9 cellular contexts compared by ENCODE assay signal in genomic region chr17:27384261-27384701, GRCh38.
DNase-seq lines count a peak whose midpoint lies in the region; ATAC-seq and TF ChIP-seq lines count a peak whose summit lies in the region.
"Had no signal": no experiment of that assay in that cellular context is flagged by ENCODE, and none has a peak within 500 bp of the region (broad histone marks: within the 10 kb centered on the region; RNA-seq: fewer than 3 reads in every experiment).

No MANE protein-coding gene starts in this region.

- no peak for TF ChIP-seq POLR2A in sigmoid colon (IDR thresholded peaks at IDR 0.05)

- peak; percentile 63 for DNase-seq in GOT3 (lab: John Stamatoyannopoulos, UW)
- DNase-seq in adipocyte (ENCODE audit: low read depth): peak; percentile 86
- no peak for DNase-seq in Right ventricle myocardium inferior (ENCODE audit: missing footprints)
- peak; percentile 89 for DNase-seq in sigmoid colon
- no peak for DNase-seq in activated T-cell treated with anti-CD3 and anti-CD28 coated beads, Interleukin-2, amount 50 U/mL, for 72 hours
- no peak for DNase-seq in NCI-H2107 treated with DMSO at 0.1 percent for 48 hours (lab: John Stamatoyannopoulos, UW; ENCODE audit: unreplicated experiment)
- no peak for DNase-seq in effector CD8-positive, alpha-beta T cell (lab: John Stamatoyannopoulos, UW)
- DNase-seq: activated naive CD4-positive, alpha-beta T cell treated with anti-CD3 and anti-CD28 coated beads, Interleukin-2, amount 50 U/mL, for 16 hours had no signal

- TF ChIP-seq EP300 in sigmoid colon (IDR thresholded peaks at IDR 0.05): peak in 1 of 4 donors; percentile 37

- no peak overlapping the region for H3K4me3 Mint-ChIP-seq in activated T-cell treated with anti-CD3 and anti-CD28 coated beads, Interleukin-2, amount 50 U/mL, for 72 hours

- no peaks in the 10 kb centered on the region for H3K9me3 ChIP-seq in adipocyte (ENCODE audit: control insufficient read depth, low read length)
- no peaks in the 10 kb centered on the region for H3K9me3 ChIP-seq in sigmoid colon

- H3K36me3 ChIP-seq in adipocyte (ENCODE audit: control insufficient read depth, insufficient read depth, low read length, severe bottlenecking): no peaks in the 10 kb centered on the region
- no peaks in the 10 kb centered on the region for H3K36me3 ChIP-seq in sigmoid colon

- H3K4me3 ChIP-seq in adipocyte (ENCODE audit: low read length) (no peak overlapping the region), sigmoid colon (no peak overlapping the region)

- TF ChIP-seq CTCF in sigmoid colon (IDR thresholded peaks at IDR 0.05): no peak

- H3K4me1 ChIP-seq in adipocyte (ENCODE audit: control insufficient read depth, insufficient read depth, low read length) (peaks cover 24% of the 10 kb centered on the region), sigmoid colon (peaks cover 0 to 47% (median 36%) of the 10 kb centered on the region in 4 donors)

- ATAC-seq in Right ventricle myocardium inferior (peak; percentile 81), GM21619 (IDR thresholded peaks at IDR 0.05; ENCODE audit: unreplicated experiment) (no peak)
- ATAC-seq in activated T-cell treated with anti-CD3 and anti-CD28 coated beads, Interleukin-2, amount 50 U/mL, for 72 hours (replicated peaks in 1 of 2): no peak

- no peak overlapping the region for H3K27ac Mint-ChIP-seq in activated T-cell treated with anti-CD3 and anti-CD28 coated beads, Interleukin-2, amount 50 U/mL, for 72 hours

- H3K27ac ChIP-seq in sigmoid colon: peak overlapping the region in 3 of 4 donors; percentile 50 to 68 (median 63)

- no peaks in the 10 kb centered on the region for H3K36me3 Mint-ChIP-seq in activated T-cell treated with anti-CD3 and anti-CD28 coated beads, Interleukin-2, amount 50 U/mL, for 72 hours (ENCODE audit: insufficient read depth in 2 of 2)

- no peaks in the 10 kb centered on the region for H3K9me3 Mint-ChIP-seq in activated T-cell treated with anti-CD3 and anti-CD28 coated beads, Interleukin-2, amount 50 U/mL, for 72 hours

- peaks cover 30% of the 10 kb centered on the region for H3K27me3 Mint-ChIP-seq in activated T-cell treated with anti-CD3 and anti-CD28 coated beads, Interleukin-2, amount 50 U/mL, for 72 hours (ENCODE audit: low read depth)

- H3K9ac ChIP-seq in adipocyte (ENCODE audit: low read length): no peak overlapping the region

- peaks cover 7% of the 10 kb centered on the region for H3K27me3 ChIP-seq in adipocyte (replicated peaks; ENCODE audit: control insufficient read depth, insufficient read depth, low read length)
- H3K27me3 ChIP-seq in sigmoid colon: no peaks in the 10 kb centered on the region

- WGBS in sigmoid colon, 2 donors: 57 to 65% methylated on average over 7 of the region's 7 CpGs

- intact Hi-C loops in Right ventricle myocardium inferior (cut with DNase I) (no loop called here), sigmoid colon (cut with DNase I) (loop anchor here (2.0 to 10.0 kb wide), 2 partner anchors 29 to 71 kb away; partner anchors contain the start of gene KSR1)

- H3K4me1 Mint-ChIP-seq in activated T-cell treated with anti-CD3 and anti-CD28 coated beads, Interleukin-2, amount 50 U/mL, for 72 hours (ENCODE audit: low read depth): peaks cover 32% of the 10 kb centered on the region

Comparison
In these comparisons a context has a peak if more than half of its experiments do, and no peak if none do; other contexts are left out.
1. DNase-seq: peak in GOT3 (single experiment), adipocyte (single experiment) and sigmoid colon (single experiment); none in Right ventricle myocardium inferior (single experiment), activated T-cell treated with anti-CD3 and anti-CD28 coated beads, Interleukin-2, amount 50 U/mL, for 72 hours (0 of 2), NCI-H2107 treated with DMSO at 0.1 percent for 48 hours (single experiment) and effector CD8-positive, alpha-beta T cell (single experiment).